ENCODE assay signal across 15 cellular contexts in the genomic region with DNA sequence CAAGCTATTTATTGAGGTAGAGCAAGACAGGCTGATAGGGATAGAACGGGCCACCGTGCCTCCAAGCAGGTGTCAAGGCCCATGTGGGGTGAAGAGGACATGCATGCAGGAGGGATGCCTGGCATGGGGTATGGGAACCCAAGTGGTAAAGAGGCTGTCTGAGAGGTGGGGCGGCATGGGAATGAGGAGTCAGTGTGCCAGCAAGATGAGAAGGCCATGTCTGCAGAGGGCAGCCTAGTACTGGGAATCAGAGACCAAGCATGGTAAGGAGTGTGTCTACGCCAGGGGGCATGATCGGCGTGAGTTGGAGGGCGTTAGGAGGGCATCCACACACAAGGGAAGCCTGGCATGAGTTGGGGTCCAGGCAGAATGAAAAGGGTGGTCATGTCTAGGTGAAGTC.
DNase-seq lines count a peak whose midpoint lies in the region; ATAC-seq and TF ChIP-seq lines count a peak whose summit lies in the region.
"Had no signal": no experiment of that assay in that cellular context is flagged by ENCODE, and none has a peak within 500 bp of the region (broad histone marks: within the 10 kb centered on the region; RNA-seq: fewer than 3 reads in every experiment).

No MANE protein-coding gene starts in this region.

- ATAC-seq in GM19463 (IDR thresholded peaks at IDR 0.05; ENCODE audit: unreplicated experiment) (no peak), natural killer cell (no peak)
- ATAC-seq: activated CD8-positive, alpha-beta T cell treated with anti-CD3 and anti-CD28 coated beads for 36 hours; activated naive CD8-positive, alpha-beta T cell treated with anti-CD3 and anti-CD28 coated beads, Interleukin-2, amount 50 U/mL, for 24 hours; CD8-positive, alpha-beta T cell had no signal

- no peak overlapping the region for H2AFZ ChIP-seq in trophoblast cell (ENCODE audit: insufficient read depth, low read length, poor library complexity)

- H2BK5ac ChIP-seq in trophoblast cell (ENCODE audit: low read depth, low read length, poor library complexity), result no peak overlapping the region

- H3K27me3 ChIP-seq in trophoblast cell (ENCODE audit: insufficient read depth, low read length), result no peaks in the 10 kb centered on the region
- H3K27me3 ChIP-seq: ovary, stomach had no signal

- no peak overlapping the region for H2BK120ac ChIP-seq in trophoblast cell (ENCODE audit: insufficient read depth, low read length, poor library complexity)

- H3K4me1 ChIP-seq in trophoblast cell (ENCODE audit: control insufficient read depth in 1 of 2, insufficient read depth in 2 of 2, low read length in 2 of 2), result peaks cover 2 to 12% of the 10 kb centered on the region in 2 experiments
- H3K4me1 ChIP-seq: stomach had no signal

- no peak overlapping the region for H3K4ac ChIP-seq in trophoblast cell (ENCODE audit: low read depth, low read length)

- H4K91ac ChIP-seq in trophoblast cell (ENCODE audit: low read depth, low read length), result peak overlapping the region; percentile 12

- H2BK12ac ChIP-seq in trophoblast cell (ENCODE audit: low read length), result no peak overlapping the region

- H4K12ac ChIP-seq in trophoblast cell (ENCODE audit: low read depth, low read length), result no peak overlapping the region

- intact Hi-C loops in natural killer cell (cut with micrococcal nuclease), result no loop called here

- no peak overlapping the region for H3K4me3 Mint-ChIP-seq in natural killer cell
- H3K4me3 Mint-ChIP-seq: activated CD8-positive, alpha-beta T cell treated with anti-CD3 and anti-CD28 coated beads for 36 hours; activated naive CD8-positive, alpha-beta T cell treated with anti-CD3 and anti-CD28 coated beads, Interleukin-2, amount 50 U/mL, for 24 hours; activated T-helper 1 cell treated with anti-CD3 and anti-CD28 coated beads, Interleukin-12 subunit alpha, Interleukin-12 subunit beta, Interleukin-2, Interleukin-4 antibody, amounts not matched to agents 30 ng/mL and 10 ng/mL and 1 ng/mL, durations not matched to agents 14 hours and 24 hours and 36 hours; CD8-positive, alpha-beta T cell had no signal

- no peak overlapping the region for H3K18ac ChIP-seq in trophoblast cell (ENCODE audit: low read length)

- peaks cover 0 to 4% of the 10 kb centered on the region in 2 donors for H3K27me3 Mint-ChIP-seq in natural killer cell (ENCODE audit: low read depth in 2 of 2)

- no peaks in the 10 kb centered on the region for H3K79me2 ChIP-seq in trophoblast cell (ENCODE audit: control insufficient read depth, insufficient read depth, low read length, poor library complexity)

- H3K9ac ChIP-seq in trophoblast cell (ENCODE audit: low read length), result no peak overlapping the region

- H3K27ac ChIP-seq in caudate nucleus (ENCODE audit: low read depth, low read length), result peak overlapping the region; percentile 33
- no peak overlapping the region for H3K27ac ChIP-seq in trophoblast cell (ENCODE audit: low read depth, low read length)
- H3K27ac ChIP-seq: ovary, stomach had no signal

- no peak for TF ChIP-seq CTCF in natural killer cell (IDR thresholded peaks at IDR 0.05)

- H3K4me1 Mint-ChIP-seq in natural killer cell, result no peaks in the 10 kb centered on the region
- H3K4me1 Mint-ChIP-seq: activated naive CD8-positive, alpha-beta T cell treated with anti-CD3 and anti-CD28 coated beads, Interleukin-2, amount 50 U/mL, for 24 hours had no signal

- no peak overlapping the region for H3K4me3 ChIP-seq in Jurkat, Clone E6-1 (ENCODE audit: low read length)
- no peak overlapping the region for H3K4me3 ChIP-seq in trophoblast cell (ENCODE audit: low read depth, low read length)
- H3K4me3 ChIP-seq: ovary, stomach had no signal

- peaks cover 6 to 7% of the 10 kb centered on the region in 2 donors for H3K9me3 Mint-ChIP-seq in natural killer cell
- H3K9me3 Mint-ChIP-seq: activated T-helper 1 cell treated with anti-CD3 and anti-CD28 coated beads, Interleukin-12 subunit alpha, Interleukin-12 subunit beta, Interleukin-2, Interleukin-4 antibody, amounts not matched to agents 30 ng/mL and 10 ng/mL and 1 ng/mL, durations not matched to agents 14 hours and 24 hours and 36 hours had no signal

- peak; percentile 2 for DNase-seq in DMS114 treated with DMSO at 0.1 percent for 48 hours (lab: John Stamatoyannopoulos, UW; ENCODE audit: unreplicated experiment)
- peak; percentile 0 for DNase-seq in Jurkat, Clone E6-1 (ENCODE audit: low read depth, low spot score)
- DNase-seq in caudate nucleus (lab: John Stamatoyannopoulos, UW), result peak in 49 of 61 donors; percentile 1 to 64 (median 21)
- DNase-seq in trophoblast cell, result no peak
- no peak for DNase-seq in stimulated activated CD4-positive, alpha-beta T cell treated with anti-CD3 and anti-CD28 coated beads, Interleukin-2, amount 100 ng/mL, for 24 hours
- DNase-seq in natural killer cell, result no peak
- DNase-seq: activated CD8-positive, alpha-beta T cell treated with anti-CD3 and anti-CD28 coated beads for 36 hours; activated naive CD8-positive, alpha-beta T cell treated with anti-CD3 and anti-CD28 coated beads, Interleukin-2, amount 50 U/mL, for 24 hours; CD8-positive, alpha-beta T cell; GDM1; MV-4-11; ovary; stomach had no signal

- no peak overlapping the region for H3K23ac ChIP-seq in trophoblast cell (ENCODE audit: low read length)

- WGBS in trophoblast cell (ENCODE audit: extremely low coverage, insufficient coverage, insufficient read length), result no CpG with 5 or more reads among the region's 7 CpGs

- no peaks in the 10 kb centered on the region for H3K36me3 ChIP-seq in trophoblast cell (ENCODE audit: control insufficient read depth in 1 of 2, insufficient read depth in 2 of 2, low read length in 2 of 2)
- H3K36me3 ChIP-seq: ovary, stomach had no signal

- H3K79me1 ChIP-seq in trophoblast cell (ENCODE audit: low read length), result peaks cover 6% of the 10 kb centered on the region

- peak overlapping the region; percentile 55 for H3K14ac ChIP-seq in trophoblast cell (ENCODE audit: low read length)

- no peak overlapping the region for H3K27ac Mint-ChIP-seq in natural killer cell
- H3K27ac Mint-ChIP-seq: activated CD8-positive, alpha-beta T cell treated with anti-CD3 and anti-CD28 coated beads for 36 hours; activated naive CD8-positive, alpha-beta T cell treated with anti-CD3 and anti-CD28 coated beads, Interleukin-2, amount 50 U/mL, for 24 hours; activated T-helper 1 cell treated with anti-CD3 and anti-CD28 coated beads, Interleukin-12 subunit alpha, Interleukin-12 subunit beta, Interleukin-2, Interleukin-4 antibody, amounts not matched to agents 30 ng/mL and 10 ng/mL and 1 ng/mL, durations not matched to agents 14 hours and 24 hours and 36 hours; CD8-positive, alpha-beta T cell had no signal

- no peak overlapping the region for H3K4me2 ChIP-seq in trophoblast cell (ENCODE audit: low read length)

- no peak overlapping the region for H2AK5ac ChIP-seq in trophoblast cell (ENCODE audit: low read length)

- H4K8ac ChIP-seq in trophoblast cell (ENCODE audit: low read depth, low read length), result no peak overlapping the region

- H3K9me3 ChIP-seq in trophoblast cell (ENCODE audit: insufficient read depth, low read depth, low read length), result no peaks in the 10 kb centered on the region
- H3K9me3 ChIP-seq: ovary, stomach had no signal

- H3K36me3 Mint-ChIP-seq in natural killer cell, result no peaks in the 10 kb centered on the region
- H3K36me3 Mint-ChIP-seq: CD8-positive, alpha-beta T cell had no signal

Comparison
In these comparisons a context has a peak if more than half of its experiments do, and no peak if none do; other contexts are left out.
1. DNase-seq: peak in DMS114 treated with DMSO at 0.1 percent for 48 hours (single experiment), Jurkat, Clone E6-1 (single experiment) and caudate nucleus (49 of 61); none in trophoblast cell (0 of 2), stimulated activated CD4-positive, alpha-beta T cell treated with anti-CD3 and anti-CD28 coated beads, Interleukin-2, amount 100 ng/mL, for 24 hours (0 of 2) and natural killer cell (single experiment).